In genomic region chr1:25611843-25612242, GRCh38 we compare ENCODE assay signal across 15 cellular contexts. TPM values are rescaled to one million over a fixed set of nuclear protein-coding genes. Genes with fewer than 3 reads are reported as not detected.
DNase-seq lines count a peak whose midpoint lies in the region; ATAC-seq, FAIRE-seq and TF ChIP-seq lines count a peak whose summit lies in the region.
"Had no signal": no experiment of that assay in that cellular context is flagged by ENCODE, and none has a peak within 500 bp of the region (broad histone marks: within the 10 kb centered on the region; RNA-seq: fewer than 3 reads in every experiment).

No MANE protein-coding gene starts in this region.

- TF ChIP-seq POLR2A in GM12891 (IDR thresholded peaks at IDR 0.05; ENCODE audit: low read depth, low read length) (no peak), esophagus muscularis mucosa (IDR thresholded peaks at IDR 0.05; ENCODE audit: low read depth) (no peak)

- DNase-seq in GM12891 (ENCODE audit: insufficient read length, low spot score) (no peak), esophagus muscularis mucosa (ENCODE audit: extremely low spot score) (peak; percentile 39), NCI-H2081 (lab: John Stamatoyannopoulos, UW) (no peak)
- no peak for DNase-seq in activated CD4-positive, alpha-beta T cell treated with anti-CD3 and anti-CD28 coated beads for 48 hours
- DNase-seq: AML-193; CD4-positive, alpha-beta T cell; DMS79 treated with DMSO at 0.1 percent for 48 hours; GF-D8 had no signal

- H3K27me3 ChIP-seq in esophagus muscularis mucosa: no peaks in the 10 kb centered on the region

- ATAC-seq in GM18867 (IDR thresholded peaks at IDR 0.05; ENCODE audit: unreplicated experiment): no peak

- TF ChIP-seq EP300 in esophagus muscularis mucosa (IDR thresholded peaks at IDR 0.05): no peak

- CTCF ChIA-PET in HEK293 (lab: Yijun Ruan, JAX): interaction anchor here (0.7 to 1.0 kb wide), 3 partner anchors 136 to 186 kb away, joined by 3 to 5 read pairs (median 4); no protein-coding TSS in a partner anchor

- 85% methylated on average over 1 of the region's 1 CpG for WGBS in esophagus muscularis mucosa

- TF ChIP-seq CTCF in HEK293 (tag by site-specific recombination; IDR thresholded peaks at IDR 0.05) (no peak), esophagus muscularis mucosa (IDR thresholded peaks at IDR 0.05) (no peak)

- H3K4me3 ChIP-seq in HEK293 (ENCODE audit: low read depth, low read length) (no peak overlapping the region), esophagus muscularis mucosa (no peak overlapping the region)
- H3K4me3 ChIP-seq: HAP-1 had no signal

- intact Hi-C loops in esophagus muscularis mucosa (cut with DNase I): no loop called here

- H3K27ac ChIP-seq in HEK293 (ENCODE audit: extremely low read depth, low read depth, low read length) (no peak overlapping the region), esophagus muscularis mucosa (replicated peaks in 1 of 4) (no peak overlapping the region)
- H3K27ac ChIP-seq: C4-2B had no signal

- POLR2A ChIA-PET in HEK293 (lab: Yijun Ruan, JAX): interaction anchor here (0.6 kb wide), 2 partner anchors 39 to 175 kb away, joined by 4 to 8 read pairs; no protein-coding TSS in a partner anchor

- H3K4me1 ChIP-seq in HEK293 (ENCODE audit: control insufficient read depth, insufficient read depth, low read length): no peaks in the 10 kb centered on the region
- H3K4me1 ChIP-seq in esophagus muscularis mucosa: peaks cover 6 to 46% (median 42%) of the 10 kb centered on the region in 4 donors
- H3K4me1 ChIP-seq: HAP-1 had no signal

- peak; percentile 13 for FAIRE-seq in GM12891 (lab: Jason Lieb, UNC)
- FAIRE-seq: A204.1, GM19239, H1 had no signal

- H3K36me3 ChIP-seq in HEK293 (ENCODE audit: control insufficient read depth in 2 of 2, insufficient read depth in 1 of 2, low read length in 2 of 2): no peaks in the 10 kb centered on the region
- H3K36me3 ChIP-seq in esophagus muscularis mucosa: no peaks in the 10 kb centered on the region
- H3K36me3 ChIP-seq: HAP-1 had no signal

- H3K9me3 ChIP-seq in HEK293 (ENCODE audit: control insufficient read depth, insufficient read depth, low read depth, low read length) (no peaks in the 10 kb centered on the region), esophagus muscularis mucosa (no peaks in the 10 kb centered on the region)
- H3K9me3 ChIP-seq: HAP-1 had no signal

TF ChIP-seq in GM12891, 5 proteins besides CTCF, POLR2A, EP300 and RAD21:
- TF ChIP-seq PAX5 (IDR thresholded peaks at IDR 0.05; ENCODE audit: insufficient read depth, low read length, severe bottlenecking): no peak
- TF ChIP-seq POU2F2 (IDR thresholded peaks at IDR 0.05; ENCODE audit: low read depth, low read length): no peak
- no peak for TF ChIP-seq SPI1 (IDR thresholded peaks at IDR 0.05; ENCODE audit: low read depth, low read length)
- TF ChIP-seq POLR2AphosphoS5 (IDR thresholded peaks at IDR 0.05; ENCODE audit: low read depth, low read length): no peak
- no peak for TF ChIP-seq TAF1 (IDR thresholded peaks at IDR 0.05; ENCODE audit: low read depth, low read length)
TF ChIP-seq in GM12891: peak in this region for 0.

TF ChIP-seq in HEK293, 187 proteins besides CTCF, POLR2A, EP300 and RAD21:
- no peak for TF ChIP-seq ZNF701 (tag by site-specific recombination; IDR thresholded peaks at IDR 0.05)
- TF ChIP-seq ZNF501 (tag by site-specific recombination; IDR thresholded peaks at IDR 0.05): no peak
- TF ChIP-seq ZNF266 (tag by site-specific recombination; IDR thresholded peaks at IDR 0.05; ENCODE audit: low read depth): no peak
- TF ChIP-seq ZNF830 (tag by site-specific recombination; IDR thresholded peaks at IDR 0.05; ENCODE audit: low read depth): no peak
- TF ChIP-seq ZNF292 (tag by site-specific recombination; IDR thresholded peaks at IDR 0.05; ENCODE audit: borderline replicate concordance, low read depth): no peak
- TF ChIP-seq ZNF530 (tag by site-specific recombination; IDR thresholded peaks at IDR 0.05; ENCODE audit: low read depth): no peak
- no peak for TF ChIP-seq WT1 (tag by site-specific recombination; IDR thresholded peaks at IDR 0.05)
- TF ChIP-seq ZNF350 (tag by site-specific recombination; IDR thresholded peaks at IDR 0.05): no peak
- TF ChIP-seq ZFHX2 (tag by site-specific recombination; conservative IDR thresholded peaks at IDR 0.05): peak; percentile 40; the same call in 1 of the 2 replicates
- TF ChIP-seq ZNF621 (tag by site-specific recombination; IDR thresholded peaks at IDR 0.05): no peak
- no peak for TF ChIP-seq PRDM4 (tag by site-specific recombination; IDR thresholded peaks at IDR 0.05)
- TF ChIP-seq GLIS1 (tag by site-specific recombination; IDR thresholded peaks at IDR 0.05): no peak
- no peak for TF ChIP-seq RBAK (tag by site-specific recombination; IDR thresholded peaks at IDR 0.05)
- no peak for TF ChIP-seq ZNF23 (tag by site-specific recombination; IDR thresholded peaks at IDR 0.05; ENCODE audit: borderline replicate concordance)
- TF ChIP-seq PRDM1 (tag by site-specific recombination; IDR thresholded peaks at IDR 0.05): peak; percentile 94
- peak; percentile 36; the same call in 1 of the 2 replicates for TF ChIP-seq EGR2 (tag by site-specific recombination; IDR thresholded peaks at IDR 0.05; ENCODE audit: low read depth)
- TF ChIP-seq ZNF768 (tag by site-specific recombination; IDR thresholded peaks at IDR 0.05): no peak
- TF ChIP-seq ZNF433 (tag by site-specific recombination; IDR thresholded peaks at IDR 0.05; ENCODE audit: low read depth): no peak
- TF ChIP-seq ZNF132 (tag by site-specific recombination; IDR thresholded peaks at IDR 0.05; ENCODE audit: borderline replicate concordance): no peak
- TF ChIP-seq ZNF76 (tag by site-specific recombination; IDR thresholded peaks at IDR 0.05; ENCODE audit: borderline replicate concordance, low read depth): no peak
- TF ChIP-seq ZNF777 (tag by site-specific recombination; IDR thresholded peaks at IDR 0.05; ENCODE audit: borderline replicate concordance): no peak
TF ChIP-seq in HEK293: peak in this region for 3.

RNA-seq across cellular contexts. Expression of gene MAN1C1, which starts 4.7 kb away (rescaled TPM):
- 0.94 TPM for polyA plus RNA-seq in GM12891 (2012; ENCODE audit: low read depth, missing spikeins)
- 10 to 100 TPM; 20.2 to 22.8 (median 20.7) TPM for total RNA-seq in esophagus muscularis mucosa
